Comparison of ENCODE assay signal across 26 cellular contexts in genomic region chr5:118616281-118616680, GRCh38.
DNase-seq lines count a peak whose midpoint lies in the region; ATAC-seq and TF ChIP-seq lines count a peak whose summit lies in the region.
"Had no signal": no experiment of that assay in that cellular context is flagged by ENCODE, and none has a peak within 500 bp of the region (broad histone marks: within the 10 kb centered on the region; RNA-seq: fewer than 3 reads in every experiment).

No MANE protein-coding gene starts in this region.

- H3K4me1 Mint-ChIP-seq in activated CD8-positive, alpha-beta T cell treated with anti-CD3 and anti-CD28 coated beads for 36 hours (ENCODE audit: low read depth) = no peaks in the 10 kb centered on the region
- H3K4me1 Mint-ChIP-seq: GM23338; naive thymus-derived CD4-positive, alpha-beta T cell; stimulated activated naive B cell treated with anti-CD40 and anti-IgM and Interleukin-4, amounts not matched to agents 10 μg/mL and 1 μg/mL and 100 μg/mL, for 72 hours had no signal

- TF ChIP-seq CTCF in activated CD8-positive, alpha-beta T cell treated with anti-CD3 and anti-CD28 coated beads for 36 hours (IDR thresholded peaks at IDR 0.05) = no peak

- intact Hi-C loops in activated CD8-positive, alpha-beta T cell treated with anti-CD3 and anti-CD28 coated beads for 36 hours (cut with micrococcal nuclease) = no loop called here

- peak; percentile 79 for ATAC-seq in GM18858 (IDR thresholded peaks at IDR 0.05; ENCODE audit: unreplicated experiment)
- peak; percentile 60 for ATAC-seq in GM21515 (IDR thresholded peaks at IDR 0.05; ENCODE audit: unreplicated experiment)
- peak; percentile 83 for ATAC-seq in HG02852 (IDR thresholded peaks at IDR 0.05; ENCODE audit: unreplicated experiment)
- ATAC-seq in HG03354 (IDR thresholded peaks at IDR 0.05; ENCODE audit: poor library complexity, severe bottlenecking, unreplicated experiment) = peak; percentile 65
- ATAC-seq in activated CD8-positive, alpha-beta T cell treated with anti-CD3 and anti-CD28 coated beads for 36 hours = no peak
- no peak for ATAC-seq in HG03521 (IDR thresholded peaks at IDR 0.05; ENCODE audit: unreplicated experiment)
- ATAC-seq: activated naive CD4-positive, alpha-beta T cell treated with anti-CD3 and anti-CD28 coated beads, Interleukin-2, amount 50 U/mL, for 72 hours; GM23338; K562; naive thymus-derived CD4-positive, alpha-beta T cell; sciatic nerve; stimulated activated naive B cell treated with anti-CD40 and anti-IgM and Interleukin-4, amounts not matched to agents 10 μg/mL and 1 μg/mL and 100 μg/mL, for 72 hours had no signal

- DNase-seq in Ammon's horn (ENCODE audit: low spot score) = no peak
- DNase-seq in activated CD8-positive, alpha-beta T cell treated with anti-CD3 and anti-CD28 coated beads for 36 hours = no peak
- DNase-seq in CD1c-positive myeloid dendritic cell (ENCODE audit: extremely low spot score) = no peak
- DNase-seq: ACHN; activated T-cell treated with anti-CD3 and anti-CD28 coated beads, Interleukin-2, amount 50 U/mL, for 48 hours; CD4-positive, CD25-positive, alpha-beta regulatory T cell; DMS153; effector memory CD4-positive, alpha-beta T cell; GF-D8; mesenchymal stem cell; MV-4-11; naive thymus-derived CD4-positive, alpha-beta T cell; NCI-H2029; NCI-H510A treated with DMSO at 0.1 percent for 48 hours; ovary; stimulated activated naive B cell treated with anti-CD40 and anti-IgM and Interleukin-4, amounts not matched to agents 10 μg/mL and 1 μg/mL and 100 μg/mL, for 72 hours; T-helper 9 cell had no signal

- H3K27me3 Mint-ChIP-seq in activated CD8-positive, alpha-beta T cell treated with anti-CD3 and anti-CD28 coated beads for 36 hours = no peaks in the 10 kb centered on the region
- H3K27me3 Mint-ChIP-seq: CD4-positive, CD25-positive, alpha-beta regulatory T cell; stimulated activated naive B cell treated with anti-CD40 and anti-IgM and Interleukin-4, amounts not matched to agents 10 μg/mL and 1 μg/mL and 100 μg/mL, for 72 hours had no signal

- no peak overlapping the region for H3K27ac Mint-ChIP-seq in activated CD8-positive, alpha-beta T cell treated with anti-CD3 and anti-CD28 coated beads for 36 hours
- H3K27ac Mint-ChIP-seq: activated naive CD4-positive, alpha-beta T cell treated with anti-CD3 and anti-CD28 coated beads, Interleukin-2, amount 50 U/mL, for 72 hours; CD4-positive, CD25-positive, alpha-beta regulatory T cell; GM23338; naive thymus-derived CD4-positive, alpha-beta T cell; stimulated activated naive B cell treated with anti-CD40 and anti-IgM and Interleukin-4, amounts not matched to agents 10 μg/mL and 1 μg/mL and 100 μg/mL, for 72 hours had no signal

- CTCF ChIA-PET in activated CD8-positive, alpha-beta T cell treated with anti-CD3 and anti-CD28 coated beads for 36 hours (lab: Charles Lee) = no interaction called here

- POLR2A ChIA-PET in activated CD8-positive, alpha-beta T cell treated with anti-CD3 and anti-CD28 coated beads for 36 hours (lab: Charles Lee) = no interaction called here

- no peaks in the 10 kb centered on the region for H3K9me3 Mint-ChIP-seq in activated CD8-positive, alpha-beta T cell treated with anti-CD3 and anti-CD28 coated beads for 36 hours
- H3K9me3 Mint-ChIP-seq: GM23338; stimulated activated naive B cell treated with anti-CD40 and anti-IgM and Interleukin-4, amounts not matched to agents 10 μg/mL and 1 μg/mL and 100 μg/mL, for 72 hours had no signal

- no peak overlapping the region for H3K4me3 Mint-ChIP-seq in activated CD8-positive, alpha-beta T cell treated with anti-CD3 and anti-CD28 coated beads for 36 hours
- H3K4me3 Mint-ChIP-seq: CD4-positive, CD25-positive, alpha-beta regulatory T cell; GM23338; naive thymus-derived CD4-positive, alpha-beta T cell; stimulated activated naive B cell treated with anti-CD40 and anti-IgM and Interleukin-4, amounts not matched to agents 10 μg/mL and 1 μg/mL and 100 μg/mL, for 72 hours had no signal

- H3K36me3 Mint-ChIP-seq in activated CD8-positive, alpha-beta T cell treated with anti-CD3 and anti-CD28 coated beads for 36 hours (ENCODE audit: low read depth) = no peaks in the 10 kb centered on the region
- H3K36me3 Mint-ChIP-seq: activated naive CD4-positive, alpha-beta T cell treated with anti-CD3 and anti-CD28 coated beads, Interleukin-2, amount 50 U/mL, for 72 hours; CD4-positive, CD25-positive, alpha-beta regulatory T cell; naive thymus-derived CD4-positive, alpha-beta T cell; stimulated activated naive B cell treated with anti-CD40 and anti-IgM and Interleukin-4, amounts not matched to agents 10 μg/mL and 1 μg/mL and 100 μg/mL, for 72 hours had no signal

Comparison
In these comparisons a context has a peak if more than half of its experiments do, and no peak if none do; other contexts are left out.
1. ATAC-seq: peak in GM18858 (single experiment), GM21515 (single experiment), HG02852 (single experiment) and HG03354 (single experiment); none in activated CD8-positive, alpha-beta T cell treated with anti-CD3 and anti-CD28 coated beads for 36 hours (single experiment) and HG03521 (single experiment).